In the genomic region with DNA sequence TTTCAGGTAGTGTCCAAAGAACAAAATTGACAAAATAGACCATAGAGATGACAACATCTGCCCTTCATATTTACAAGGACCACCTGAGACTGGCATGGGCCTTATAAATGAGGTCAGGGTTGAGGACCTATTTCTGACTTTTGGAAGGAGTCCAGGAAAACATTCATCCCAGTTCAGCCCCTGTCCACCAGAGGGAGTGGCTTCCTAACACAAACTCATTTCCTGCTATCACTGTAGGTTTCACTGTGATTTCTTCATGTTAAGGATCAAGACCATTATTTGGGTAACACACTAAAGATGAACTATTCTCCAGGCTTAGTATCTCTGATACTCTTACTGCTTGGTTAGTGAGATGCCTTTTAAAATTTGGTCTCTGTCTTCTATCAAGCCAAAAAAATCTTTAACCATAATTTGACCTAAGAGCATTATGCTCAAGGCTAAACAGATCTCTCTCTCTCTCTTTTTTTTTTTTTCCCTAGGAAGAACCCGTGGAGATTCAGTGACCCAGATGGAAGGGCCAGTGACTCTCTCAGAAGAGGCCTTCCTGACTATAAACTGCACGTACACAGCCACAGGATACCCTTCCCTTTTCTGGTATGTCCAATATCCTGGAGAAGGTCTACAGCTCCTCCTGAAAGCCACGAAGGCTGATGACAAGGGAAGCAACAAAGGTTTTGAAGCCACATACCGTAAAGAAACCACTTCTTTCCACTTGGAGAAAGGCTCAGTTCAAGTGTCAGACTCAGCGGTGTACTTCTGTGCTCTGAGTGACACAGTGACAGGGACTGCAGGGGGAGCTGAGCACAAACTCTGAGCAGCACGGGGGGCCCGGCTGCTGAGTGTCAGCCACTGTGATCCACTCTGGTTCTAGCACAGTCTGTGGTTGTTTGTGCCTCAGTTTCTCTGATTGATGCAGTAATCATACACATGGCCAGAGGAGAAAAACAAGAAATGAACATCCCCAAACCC, we compare ENCODE assay signal across 7 cellular contexts.
A peak's percentile ranks its signal among the peaks of the same experiment; 100 is the strongest.
DNase-seq lines count a peak whose midpoint lies in the region; ATAC-seq and TF ChIP-seq lines count a peak whose summit lies in the region.

No MANE protein-coding gene starts in this region.

- no peak overlapping the region for H3K4me3 ChIP-seq in Loucy (ENCODE audit: low read length, poor library complexity, severe bottlenecking)

- peak overlapping the region; percentile 8 for H3K4me2 ChIP-seq in Loucy (ENCODE audit: low read depth, low read length, poor library complexity, severe bottlenecking)

- peaks cover 22% of the 10 kb centered on the region for H3K4me1 Mint-ChIP-seq in activated T-cell treated with anti-CD3 and anti-CD28 coated beads, Interleukin-2, amount 50 U/mL, for 72 hours (ENCODE audit: low read depth)

- no peaks in the 10 kb centered on the region for H3K36me3 ChIP-seq in Loucy (ENCODE audit: insufficient read depth, low read length)

- peak overlapping the region; percentile 50; the same call in 1 of the 2 replicates for H2AFZ ChIP-seq in Loucy (ENCODE audit: low read length)

- H3K27ac Mint-ChIP-seq in activated T-cell treated with anti-CD3 and anti-CD28 coated beads, Interleukin-2, amount 50 U/mL, for 72 hours = peak overlapping the region; percentile 76

- no peaks in the 10 kb centered on the region for H3K79me2 ChIP-seq in Loucy (ENCODE audit: insufficient read depth, low read length)

- H3K4me1 ChIP-seq in Loucy (ENCODE audit: insufficient read depth, low read length, poor library complexity, severe bottlenecking) = peaks cover 23% of the 10 kb centered on the region

- no peaks in the 10 kb centered on the region for H3K27me3 ChIP-seq in Loucy (ENCODE audit: insufficient read depth, low read length, poor library complexity, severe bottlenecking)

- H4K20me1 ChIP-seq in Loucy (ENCODE audit: insufficient read depth, low read length, poor library complexity, severe bottlenecking) = no peaks in the 10 kb centered on the region

- no peaks in the 10 kb centered on the region for H3K36me3 Mint-ChIP-seq in activated T-cell treated with anti-CD3 and anti-CD28 coated beads, Interleukin-2, amount 50 U/mL, for 72 hours (ENCODE audit: insufficient read depth in 2 of 2)

- H3F3A ChIP-seq in Loucy (ENCODE audit: low read depth) = no peaks in the 10 kb centered on the region

- no peak overlapping the region for H3K27ac ChIP-seq in caudate nucleus (ENCODE audit: low read depth, low read length)

- H3K9ac ChIP-seq in Loucy (ENCODE audit: low read depth, low read length, poor library complexity, severe bottlenecking) = no peak overlapping the region

- H3K4me3 Mint-ChIP-seq in activated T-cell treated with anti-CD3 and anti-CD28 coated beads, Interleukin-2, amount 50 U/mL, for 72 hours = peak overlapping the region; percentile 77 to 84

- H3K9me3 ChIP-seq in Loucy (ENCODE audit: insufficient read depth, low read depth, low read length) = no peaks in the 10 kb centered on the region

- H3K9me3 Mint-ChIP-seq in activated T-cell treated with anti-CD3 and anti-CD28 coated beads, Interleukin-2, amount 50 U/mL, for 72 hours = no peaks in the 10 kb centered on the region

- DNase-seq in GM03348 (ENCODE audit: low spot score) (peak; percentile 2), iPS-NIHi7 (ENCODE audit: extremely low spot score) (peak; percentile 44), caudate nucleus (lab: John Stamatoyannopoulos, UW) (no peak)
- peak; percentile 26 to 39 for DNase-seq in activated T-cell treated with anti-CD3 and anti-CD28 coated beads, Interleukin-2, amount 50 U/mL, for 72 hours

- ATAC-seq in activated T-cell treated with anti-CD3 and anti-CD28 coated beads, Interleukin-2, amount 50 U/mL, for 72 hours (replicated peaks in 1 of 2) = peak; percentile 77 to 83
- no peak for ATAC-seq in HG03108 (IDR thresholded peaks at IDR 0.05; ENCODE audit: unreplicated experiment)
- ATAC-seq in HG02852 (IDR thresholded peaks at IDR 0.05; ENCODE audit: unreplicated experiment) = no peak

- no peaks in the 10 kb centered on the region for H3K9me2 ChIP-seq in Loucy (replicated peaks; ENCODE audit: low read depth, low read length)

- no peaks in the 10 kb centered on the region for H3K27me3 Mint-ChIP-seq in activated T-cell treated with anti-CD3 and anti-CD28 coated beads, Interleukin-2, amount 50 U/mL, for 72 hours (ENCODE audit: low read depth)

- TF ChIP-seq CTCF in Loucy (conservative IDR thresholded peaks at IDR 0.05; ENCODE audit: low read length) = peak; percentile 85

Comparison
In these comparisons a context has a peak if more than half of its experiments do, and no peak if none do; other contexts are left out.
1. DNase-seq: peak in GM03348 (single experiment), activated T-cell treated with anti-CD3 and anti-CD28 coated beads, Interleukin-2, amount 50 U/mL, for 72 hours (2 of 2) and iPS-NIHi7 (single experiment); none in caudate nucleus (0 of 61).
2. ATAC-seq: peak in activated T-cell treated with anti-CD3 and anti-CD28 coated beads, Interleukin-2, amount 50 U/mL, for 72 hours (2 of 2); none in HG03108 (single experiment) and HG02852 (single experiment).